Comparison of ENCODE assay signal across 19 cellular contexts in the genomic region with DNA sequence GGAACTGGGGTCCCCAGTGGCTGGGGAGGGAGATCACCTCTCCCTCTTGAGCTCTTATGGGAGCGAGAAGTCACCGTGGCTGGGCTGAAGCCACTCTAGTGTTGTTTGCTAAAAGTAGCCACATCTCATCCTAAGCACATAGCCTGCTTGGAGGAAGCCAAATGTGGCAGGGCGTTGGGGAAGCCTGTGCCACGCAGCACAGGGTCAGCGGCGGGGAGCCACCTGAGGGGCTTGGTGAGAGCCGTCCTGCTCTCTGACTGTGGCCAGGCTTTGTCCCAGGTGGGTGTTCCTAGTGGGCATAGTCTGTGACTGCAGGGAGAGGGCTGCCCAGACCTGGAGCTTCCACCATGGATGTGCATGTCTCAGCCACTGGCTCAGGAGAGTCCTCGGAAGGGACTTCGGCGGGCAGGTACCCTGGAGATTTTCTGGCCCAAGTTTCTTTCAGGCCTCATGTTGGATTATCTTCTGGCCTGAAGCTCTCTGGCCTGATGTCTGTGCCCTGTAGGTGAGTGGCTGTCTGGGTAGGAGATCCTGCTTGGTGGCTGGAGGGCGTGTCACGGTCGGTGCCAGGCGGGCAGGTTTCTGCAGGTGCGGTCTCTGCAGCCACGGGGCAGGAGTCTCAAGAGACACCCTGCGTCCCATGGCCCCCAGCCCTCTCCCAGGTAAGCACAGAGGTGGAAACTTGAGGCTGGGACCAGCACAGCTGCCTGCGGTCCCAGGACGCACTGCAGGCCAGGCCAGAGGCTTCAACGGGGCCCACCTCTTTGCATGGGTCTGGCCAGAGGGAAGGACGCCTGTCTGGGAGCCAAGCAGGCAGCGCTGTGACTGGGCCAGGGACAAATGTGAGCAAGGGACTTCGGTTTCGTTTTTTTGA. TPM values are rescaled to one million over a fixed set of nuclear protein-coding genes. Genes with fewer than 3 reads are reported as not detected.
A peak's percentile ranks its signal among the peaks of the same experiment; 100 is the strongest.
DNase-seq lines count a peak whose midpoint lies in the region; ATAC-seq, FAIRE-seq and TF ChIP-seq lines count a peak whose summit lies in the region.
"Had no signal": no experiment of that assay in that cellular context is flagged by ENCODE, and none has a peak within 500 bp of the region (broad histone marks: within the 10 kb centered on the region; RNA-seq: fewer than 3 reads in every experiment).

No MANE protein-coding gene starts in this region.

- POLR2A ChIA-PET in HCT116 (lab: Charles Lee), result no interaction called here

- H4K8ac ChIP-seq in mesenchymal stem cell (ENCODE audit: low read length), result no peak overlapping the region

- H3K79me1 ChIP-seq in mesenchymal stem cell (replicated peaks; ENCODE audit: low read length, poor library complexity, severe bottlenecking), result no peaks in the 10 kb centered on the region

- no peak overlapping the region for H2AK5ac ChIP-seq in mesenchymal stem cell (ENCODE audit: low read length, severe bottlenecking)

- no peak overlapping the region for H2BK120ac ChIP-seq in mesenchymal stem cell (ENCODE audit: low read depth, low read length)

- H3K9me3 ChIP-seq in HCT116 (ENCODE audit: control insufficient read depth in 1 of 2, insufficient read depth in 1 of 2, low read depth in 1 of 2, low read length in 2 of 2) (no peaks in the 10 kb centered on the region), right lobe of liver (no peaks in the 10 kb centered on the region), skeletal muscle tissue (ENCODE audit: control insufficient read depth in 3 of 3, low read length in 3 of 3) (no peaks in the 10 kb centered on the region), mesenchymal stem cell (ENCODE audit: control insufficient read depth, low read length) (no peaks in the 10 kb centered on the region), uterus (no peaks in the 10 kb centered on the region)

- no peak for FAIRE-seq in D721Med (lab: Jason Lieb, UNC)
- FAIRE-seq: H54 had no signal

- 86% methylated on average over 8 of the region's 24 CpGs for WGBS in right lobe of liver (ENCODE audit: insufficient coverage, low coverage, low lambda C conversion rate, missing lambda C conversion rate)
- WGBS in mesenchymal stem cell, result 91% methylated on average over 24 of the region's 24 CpGs

- peak overlapping the region in 1 of 2 experiments; percentile 51 for H3K23ac ChIP-seq in mesenchymal stem cell (ENCODE audit: low read length in 2 of 2)

- CTCF ChIA-PET in HCT116 (lab: Charles Lee), result no interaction called here

- no peak overlapping the region for H4K91ac ChIP-seq in mesenchymal stem cell (ENCODE audit: low read length)

- RAD21 ChIA-PET in HCT116 (lab: Charles Lee; ENCODE audit: low non-redundant PET in 1 of 2, low total read pairs in 2 of 2, uncharacterized antibody in 2 of 2, unreplicated experiment in 2 of 2), result no interaction called here

- H3K4me1 ChIP-seq in HCT116 (ENCODE audit: control insufficient read depth in 1 of 2, insufficient read depth in 2 of 2, low read length in 2 of 2) (no peaks in the 10 kb centered on the region), right lobe of liver (no peaks in the 10 kb centered on the region), skeletal muscle tissue (ENCODE audit: control insufficient read depth in 3 of 3, insufficient read depth in 3 of 3, low read length in 3 of 3) (peaks cover 0 to 11% (median 0%) of the 10 kb centered on the region in 3 donors), mesenchymal stem cell (ENCODE audit: control insufficient read depth, insufficient read depth, low read depth, low read length) (peaks cover 23% of the 10 kb centered on the region), uterus (no peaks in the 10 kb centered on the region)
- H3K4me1 ChIP-seq: parathyroid adenoma had no signal

- no peaks in the 10 kb centered on the region for H3K36me3 ChIP-seq in HCT116 (ENCODE audit: control insufficient read depth in 1 of 2, insufficient read depth in 2 of 2, low read length in 2 of 2)
- H3K36me3 ChIP-seq in right lobe of liver, result no peaks in the 10 kb centered on the region
- H3K36me3 ChIP-seq in skeletal muscle tissue (ENCODE audit: control insufficient read depth in 3 of 3, insufficient read depth in 3 of 3, low read length in 3 of 3), result no peaks in the 10 kb centered on the region
- H3K36me3 ChIP-seq in mesenchymal stem cell (ENCODE audit: control insufficient read depth in 1 of 2, insufficient read depth in 2 of 2, low read depth in 1 of 2, low read length in 2 of 2), result peaks cover 0 to 4% of the 10 kb centered on the region in 2 experiments
- H3K36me3 ChIP-seq in uterus, result no peaks in the 10 kb centered on the region

- intact Hi-C loops in HCT116 (cut with micrococcal nuclease) (no loop called here), right lobe of liver (cut with DNase I) (no loop called here), uterus (cut with DNase I; ENCODE audit: low total_unique reads) (no loop called here)

- no peaks in the 10 kb centered on the region for H3K27me3 ChIP-seq in HCT116 (ENCODE audit: insufficient read depth, low read length)
- H3K27me3 ChIP-seq in right lobe of liver, result no peaks in the 10 kb centered on the region
- no peaks in the 10 kb centered on the region for H3K27me3 ChIP-seq in skeletal muscle tissue (ENCODE audit: control insufficient read depth in 3 of 3, insufficient read depth in 3 of 3, low read length in 3 of 3)
- peaks cover 9 to 29% of the 10 kb centered on the region in 2 experiments for H3K27me3 ChIP-seq in mesenchymal stem cell (ENCODE audit: control insufficient read depth in 1 of 2, insufficient read depth in 1 of 2, low read length in 2 of 2)
- H3K27me3 ChIP-seq in uterus, result no peaks in the 10 kb centered on the region

- H3K4me2 ChIP-seq in HCT116 (ENCODE audit: low read length) (no peak overlapping the region), mesenchymal stem cell (ENCODE audit: low read length, poor library complexity, severe bottlenecking) (no peak overlapping the region)

- H3K9ac ChIP-seq in HCT116 (ENCODE audit: low read length) (no peak overlapping the region), skeletal muscle tissue (ENCODE audit: low read depth in 1 of 3, low read length in 3 of 3) (peak overlapping the region in 2 of 3 donors; percentile 38 to 45), mesenchymal stem cell (ENCODE audit: low read length) (no peak overlapping the region)
- H3K9ac ChIP-seq: parathyroid adenoma had no signal

- H4K20me1 ChIP-seq in HCT116 (ENCODE audit: insufficient read depth), result no peaks in the 10 kb centered on the region

- H3K18ac ChIP-seq in mesenchymal stem cell (ENCODE audit: low read depth in 1 of 2, low read length in 2 of 2), result no peak overlapping the region

- no peak for TF ChIP-seq POLR2A in HCT116 (IDR thresholded peaks at IDR 0.05; ENCODE audit: borderline replicate concordance, extremely low read depth, insufficient read depth, insufficient read length)
- no peak for TF ChIP-seq POLR2A in right lobe of liver (IDR thresholded peaks at IDR 0.05)
- TF ChIP-seq POLR2A in uterus (IDR thresholded peaks at IDR 0.05), result no peak

- BruUV-seq in HCT116 (replicated peaks; lab: Mats Ljungman, UMichigan), result no TSS peak

- H3K79me2 ChIP-seq in HCT116 (ENCODE audit: insufficient read depth, low read length), result no peaks in the 10 kb centered on the region
- H3K79me2 ChIP-seq: parathyroid adenoma had no signal

- H2BK15ac ChIP-seq in mesenchymal stem cell (ENCODE audit: low read depth, poor library complexity, severe bottlenecking), result no peak overlapping the region

- H3K27ac ChIP-seq in HCT116 (ENCODE audit: low read depth, low read length) (no peak overlapping the region), right lobe of liver (no peak overlapping the region), skeletal muscle tissue (ENCODE audit: low read depth, low read length) (no peak overlapping the region), mesenchymal stem cell (ENCODE audit: low read length, poor library complexity, severe bottlenecking) (no peak overlapping the region), uterus (no peak overlapping the region)
- H3K27ac ChIP-seq: parathyroid adenoma had no signal

- no peak for DNase-seq in HCT116 (ENCODE audit: low read depth, low spot score)
- DNase-seq in epithelial cell of esophagus (ENCODE audit: low read depth), result peak; percentile 36
- peak in 2 of 3 donors; percentile 17 to 45 for DNase-seq in right lobe of liver
- no peak for DNase-seq in D721Med (ENCODE audit: insufficient read length, low spot score)
- no peak for DNase-seq in mesenchymal stem cell
- no peak for DNase-seq in uterus
- DNase-seq: activated CD4-positive, alpha-beta T cell treated with anti-CD3 and anti-CD28 coated beads, Interleukin-2, amount 50 U/mL, for 4 hours; activated naive CD4-positive, alpha-beta T cell treated with anti-CD3 and anti-CD28 coated beads for 36 hours; activated T-cell treated with anti-CD3 and anti-CD28 coated beads, Interleukin-2, amount 50 U/mL, for 1 hour; anterior cingulate cortex; hypothalamus; KBM-7; NCI-H2029 treated with DMSO at 0.1 percent for 48 hours; stimulated activated naive CD4-positive, alpha-beta T cell treated with Interleukin-2 at 50 U/mL for 16 hours; T-cell had no signal

- no peak overlapping the region for H3K4ac ChIP-seq in mesenchymal stem cell (ENCODE audit: low read depth in 1 of 2, low read length in 2 of 2)

- no peak overlapping the region for H3K14ac ChIP-seq in mesenchymal stem cell (ENCODE audit: low read length in 2 of 2)

- H3K4me3 ChIP-seq in HCT116 (replicated peaks in 1 of 2; ENCODE audit: low read depth in 1 of 2, low read length in 2 of 2), result no peak overlapping the region
- no peak overlapping the region for H3K4me3 ChIP-seq in epithelial cell of esophagus (ENCODE audit: low read length)
- no peak overlapping the region for H3K4me3 ChIP-seq in right lobe of liver
- no peak overlapping the region for H3K4me3 ChIP-seq in skeletal muscle tissue (ENCODE audit: low read length in 3 of 3)
- no peak overlapping the region for H3K4me3 ChIP-seq in mesenchymal stem cell (ENCODE audit: insufficient read depth in 1 of 2, low read depth in 1 of 2, low read length in 2 of 2)
- no peak overlapping the region for H3K4me3 ChIP-seq in uterus

- ATAC-seq in HCT116 (peak; percentile 42; the same call in 1 of the 2 replicates), right lobe of liver (no peak), HG03521 (IDR thresholded peaks at IDR 0.05; ENCODE audit: unreplicated experiment) (no peak)
- ATAC-seq: T-cell had no signal

- TF ChIP-seq CTCF in HCT116 (IDR thresholded peaks at IDR 0.05 in 2 of 3, conservative IDR thresholded peaks at IDR 0.05 in 1 of 3; ENCODE audit: borderline replicate concordance in 1 of 3, insufficient read depth in 1 of 3, low read depth in 2 of 3, low read length in 2 of 3) (no peak), epithelial cell of esophagus (IDR thresholded peaks at IDR 0.05; ENCODE audit: insufficient read depth, low read depth, low read length, missing control alignments) (no peak), right lobe of liver (IDR thresholded peaks at IDR 0.05) (no peak), D721Med (IDR thresholded peaks at IDR 0.05; ENCODE audit: insufficient read depth, missing control alignments) (no peak), uterus (IDR thresholded peaks at IDR 0.05) (no peak)

- H3K9me2 ChIP-seq in HCT116 (ENCODE audit: insufficient read depth), result no peaks in the 10 kb centered on the region

- TF ChIP-seq RAD21 in HCT116 (IDR thresholded peaks at IDR 0.05; ENCODE audit: low read depth), result no peak

- H2BK5ac ChIP-seq in mesenchymal stem cell (ENCODE audit: low read depth, low read length, poor library complexity, severe bottlenecking), result no peak overlapping the region

- H2AFZ ChIP-seq in HCT116 (ENCODE audit: low read depth, low read length, poor library complexity, severe bottlenecking) (no peak overlapping the region), mesenchymal stem cell (ENCODE audit: low read depth, low read length) (no peak overlapping the region)
- H2AFZ ChIP-seq: parathyroid adenoma had no signal

- no peak overlapping the region for H2BK12ac ChIP-seq in mesenchymal stem cell (ENCODE audit: low read length in 2 of 2)

RNA-seq across cellular contexts. Expression of a gene that starts 38.8 kb away (rescaled TPM):
- total RNA-seq in HCT116 (2021; ENCODE audit: unreplicated experiment) (21.4 TPM), right lobe of liver (1 to 10 TPM; 3.1 to 7.1 (median 4.5) TPM), skeletal muscle tissue (4.2 TPM), uterus (10 to 100 TPM in 2 of 4 donors, 1 to 10 TPM in 1, under 1 TPM in 1; 0.59 to 20.0 (median 9.5) TPM)
- 9.1 and 10.2 TPM in 2 replicates for polyA plus RNA-seq in HCT116 (2012)
- 1.8 TPM for polyA plus RNA-seq in mesenchymal stem cell (2013, experiment 1 of 2)
- polyA plus RNA-seq in mesenchymal stem cell (2013, experiment 2 of 2), result 1.7 TPM

RNA-seq across cellular contexts. Expression of a gene that starts 39.1 kb away (rescaled TPM):
- total RNA-seq in HCT116 (2021; ENCODE audit: unreplicated experiment), result 155 TPM
- 137 and 147 TPM in 2 replicates for polyA plus RNA-seq in HCT116 (2012)
- total RNA-seq in right lobe of liver, result 100 to 1,000 TPM in 4 of 6 experiments, 10 to 100 TPM in 2; 76.5 to 166 (median 122) TPM
- 35.5 TPM for total RNA-seq in skeletal muscle tissue
- 163 TPM for polyA plus RNA-seq in mesenchymal stem cell (2013, experiment 1 of 2)
- 180 TPM for polyA plus RNA-seq in mesenchymal stem cell (2013, experiment 2 of 2)
- total RNA-seq in uterus, result 100 to 1,000 TPM in 1 of 4 donors, 10 to 100 TPM in 3; 34.1 to 105 (median 57.3) TPM

RNA-seq across cellular contexts. Expression of a gene that starts 59.8 kb away (rescaled TPM):
- total RNA-seq in HCT116 (2021; ENCODE audit: unreplicated experiment) (27.9 TPM), right lobe of liver (10 to 100 TPM in 3 of 6 experiments, 1 to 10 TPM in 3; 7.4 to 24.3 (median 10.5) TPM), skeletal muscle tissue (27.1 TPM), uterus (10 to 100 TPM in 3 of 4 donors, under 1 TPM in 1; 0.77 to 23.6 (median 13.2) TPM)
- polyA plus RNA-seq in HCT116 (2012), result 20.3 and 23.2 TPM in 2 replicates
- polyA plus RNA-seq in mesenchymal stem cell (2013, experiment 1 of 2), result 10.6 TPM
- polyA plus RNA-seq in mesenchymal stem cell (2013, experiment 2 of 2), result 10.8 TPM

Comparison
In these comparisons a context has a peak if more than half of its experiments do, and no peak if none do; other contexts are left out.
1. DNase-seq: peak in epithelial cell of esophagus (single experiment) and right lobe of liver (2 of 3); none in HCT116 (single experiment), D721Med (single experiment), mesenchymal stem cell (single experiment) and uterus (0 of 2).
2. H3K9ac ChIP-seq: peak in skeletal muscle tissue (2 of 3); none in HCT116 (single experiment) and mesenchymal stem cell (single experiment).